Comparison of ENCODE assay signal across 18 cellular contexts in genomic region chr5:107937198-107937597, GRCh38.
DNase-seq lines count a peak whose midpoint lies in the region; ATAC-seq, FAIRE-seq and TF ChIP-seq lines count a peak whose summit lies in the region.
"Had no signal": no experiment of that assay in that cellular context is flagged by ENCODE, and none has a peak within 500 bp of the region (broad histone marks: within the 10 kb centered on the region; RNA-seq: fewer than 3 reads in every experiment).

No MANE protein-coding gene starts in this region.

- ATAC-seq in left lung = peak; percentile 15
- no peak for ATAC-seq in HG02798 (IDR thresholded peaks at IDR 0.05; ENCODE audit: poor library complexity, unreplicated experiment)
- no peak for ATAC-seq in HG02852 (IDR thresholded peaks at IDR 0.05; ENCODE audit: unreplicated experiment)
- ATAC-seq: left lobe of liver had no signal

- H3K27ac ChIP-seq in left lung = no peak overlapping the region
- H3K27ac ChIP-seq: esophagus muscularis mucosa, tibial nerve had no signal

- H3K9me3 ChIP-seq in left lung = no peaks in the 10 kb centered on the region
- H3K9me3 ChIP-seq: esophagus muscularis mucosa, tibial nerve had no signal

- TF ChIP-seq CTCF in left lung (IDR thresholded peaks at IDR 0.05) = no peak

- no peaks in the 10 kb centered on the region for H3K27me3 ChIP-seq in left lung
- H3K27me3 ChIP-seq: esophagus muscularis mucosa, tibial nerve had no signal

- no peaks in the 10 kb centered on the region for H3K36me3 ChIP-seq in left lung
- H3K36me3 ChIP-seq: esophagus muscularis mucosa had no signal

- no peak overlapping the region for H3K4me3 ChIP-seq in left lung
- H3K4me3 ChIP-seq: esophagus muscularis mucosa, tibial nerve had no signal

- FAIRE-seq in GM19239 (lab: Jason Lieb, UNC) = no peak
- FAIRE-seq: astrocyte, HTR-8/SVneo had no signal

- DNase-seq in COR-L47 (lab: John Stamatoyannopoulos, UW) (peak; percentile 24), M059J (ENCODE audit: low read depth) (peak; percentile 2), astrocyte of the hippocampus (ENCODE audit: low read depth, low spot score) (peak; percentile 58), left lung (no peak), inferior parietal cortex (ENCODE audit: extremely low spot score) (no peak), GM19239 (ENCODE audit: insufficient read length, low spot score) (no peak)
- DNase-seq: activated CD8-positive, alpha-beta memory T cell treated with anti-CD3 and anti-CD28 coated beads for 24 hours; activated effector memory CD4-positive, alpha-beta T cell treated with anti-CD3 and anti-CD28 coated beads, Interleukin-2, amount 50 U/mL, for 16 hours; head of caudate nucleus; naive B cell; stimulated activated CD4-positive, alpha-beta T cell treated with anti-CD3 and anti-CD28 coated beads, Interleukin-4, amount 100 ng/mL, for 24 hours had no signal

- intact Hi-C loops in left lung (cut with DNase I) = no loop called here

- H3K4me1 ChIP-seq in left lung = no peaks in the 10 kb centered on the region
- H3K4me1 ChIP-seq: tibial nerve had no signal

Comparison
In these comparisons a context has a peak if more than half of its experiments do, and no peak if none do; other contexts are left out.
1. DNase-seq: peak in COR-L47 (single experiment), M059J (single experiment) and astrocyte of the hippocampus (single experiment); none in left lung (0 of 2), inferior parietal cortex (single experiment) and GM19239 (single experiment).